13 cellular contexts compared by ENCODE assay signal in the genomic region with DNA sequence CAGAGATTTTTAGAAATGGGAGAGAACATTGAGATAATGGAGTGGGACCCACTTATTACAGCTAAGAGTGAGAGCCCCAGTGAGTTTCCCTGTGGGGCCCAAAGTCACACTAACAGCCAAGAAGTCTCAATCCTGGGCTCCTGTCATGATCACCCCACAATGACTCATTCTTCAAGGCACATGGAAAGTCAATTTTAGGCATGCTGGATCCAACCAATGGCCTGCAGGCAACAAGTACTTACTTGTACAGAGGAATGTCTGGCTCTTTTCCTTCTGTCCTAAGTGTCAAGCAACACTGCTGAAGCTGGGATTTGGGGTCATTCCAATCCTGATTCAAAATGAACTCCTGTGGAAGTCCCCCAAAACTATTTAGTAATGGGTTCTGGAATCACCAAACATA.
DNase-seq lines count a peak whose midpoint lies in the region; ATAC-seq and TF ChIP-seq lines count a peak whose summit lies in the region.
"Had no signal": no experiment of that assay in that cellular context is flagged by ENCODE, and none has a peak within 500 bp of the region (broad histone marks: within the 10 kb centered on the region; RNA-seq: fewer than 3 reads in every experiment).

No MANE protein-coding gene starts in this region.

- no peak overlapping the region for H3K4me3 ChIP-seq in HFF-Myc (replicated peaks; ENCODE audit: low read depth, low read length)
- no peak overlapping the region for H3K4me3 ChIP-seq in astrocyte of the spinal cord (ENCODE audit: low read depth, low read length)

- TF ChIP-seq CTCF in HFF-Myc (IDR thresholded peaks at IDR 0.05; ENCODE audit: low read depth, low read length, missing control alignments) (no peak), astrocyte of the spinal cord (IDR thresholded peaks at IDR 0.05; ENCODE audit: low read depth, low read length) (no peak)

- in situ Hi-C loops in astrocyte of the spinal cord (cut with HindIII; ENCODE audit: low sequenced_read_pairs) = no loop called here

- ATAC-seq in HG03460 (IDR thresholded peaks at IDR 0.05; ENCODE audit: unreplicated experiment) = no peak
- ATAC-seq: naive thymus-derived CD4-positive, alpha-beta T cell had no signal

- DNase-seq in A172 (ENCODE audit: low spot score) (peak; percentile 64), HFF-Myc (ENCODE audit: extremely low read depth, low read depth) (peak; percentile 43), astrocyte of the spinal cord (ENCODE audit: low read depth, low spot score) (peak; percentile 63), hepatic stellate cell (ENCODE audit: low spot score) (peak; percentile 32), MV-4-11 (lab: John Stamatoyannopoulos, UW) (no peak), NOMO-1 treated with dmso at 0.1 percent for 144 hours (lab: John Stamatoyannopoulos, UW; ENCODE audit: unreplicated experiment) (no peak), iPS-NIHi7 (ENCODE audit: extremely low spot score) (no peak)
- DNase-seq: activated CD4-positive, alpha-beta T cell treated with anti-CD3 and anti-CD28 coated beads, Interleukin-2, amount 50 U/mL, for 48 hours; cortex of kidney; GDM1; H7; naive thymus-derived CD4-positive, alpha-beta T cell had no signal

Comparison
In these comparisons a context has a peak if more than half of its experiments do, and no peak if none do; other contexts are left out.
1. DNase-seq: peak in A172 (single experiment), HFF-Myc (single experiment), astrocyte of the spinal cord (single experiment) and hepatic stellate cell (single experiment); none in MV-4-11 (single experiment), NOMO-1 treated with dmso at 0.1 percent for 144 hours (single experiment) and iPS-NIHi7 (single experiment).